16 cellular contexts compared by ENCODE assay signal in the genomic region with DNA sequence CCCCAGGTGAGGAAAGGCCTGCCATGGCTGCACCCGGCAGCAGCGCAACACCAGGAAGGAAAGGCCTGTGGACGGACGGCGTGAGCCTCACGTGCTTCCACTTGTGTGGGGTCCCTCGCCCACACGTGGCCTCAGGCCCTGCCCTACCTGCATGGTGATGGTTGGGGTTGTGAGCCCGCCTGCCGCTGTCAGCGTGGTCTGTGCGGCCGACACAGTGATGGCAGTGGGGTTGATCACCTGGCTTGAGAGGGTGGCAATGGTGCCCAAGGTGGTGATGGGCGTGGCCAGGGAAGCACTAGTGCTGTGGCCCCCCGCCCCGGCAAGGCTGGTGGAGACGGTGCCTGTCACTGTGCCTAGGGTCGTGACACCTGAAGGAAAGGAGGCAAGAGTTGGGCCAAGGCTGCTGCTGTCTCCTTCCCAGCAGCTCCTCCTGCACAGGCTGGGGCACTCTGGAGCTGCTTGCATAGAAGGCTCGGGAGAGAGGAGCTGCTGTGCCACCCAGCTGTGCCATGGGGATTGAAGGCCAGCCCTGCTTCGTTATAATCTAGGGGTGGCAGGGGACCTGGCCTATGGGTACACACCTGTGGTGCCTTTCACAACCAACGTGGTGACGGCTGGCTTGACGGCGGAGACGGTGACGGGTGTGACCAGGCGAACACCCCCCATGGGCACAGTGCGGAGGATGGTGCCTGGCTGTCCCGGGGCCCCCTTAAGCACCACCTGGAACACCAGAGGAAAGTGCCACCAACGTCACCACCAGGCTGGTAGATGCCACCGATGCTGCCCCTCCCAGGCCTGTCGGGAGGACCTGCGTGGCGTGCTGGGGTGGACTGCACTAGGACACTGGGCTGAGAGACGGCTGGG. TPM values are rescaled to one million over a fixed set of nuclear protein-coding genes. Genes with fewer than 3 reads are reported as not detected.
DNase-seq lines count a peak whose midpoint lies in the region; ATAC-seq and TF ChIP-seq lines count a peak whose summit lies in the region.
"Had no signal": no experiment of that assay in that cellular context is flagged by ENCODE, and none has a peak within 500 bp of the region (broad histone marks: within the 10 kb centered on the region; RNA-seq: fewer than 3 reads in every experiment).

No MANE protein-coding gene starts in this region.

- CTCF ChIA-PET in HEK293 (lab: Yijun Ruan, JAX) = interaction anchor here (0.9 to 1.0 kb wide), 2 partner anchors 9 to 33 kb away, joined by 3 read pairs; no protein-coding TSS in a partner anchor

- TF ChIP-seq CTCF in HEK293 (tag by site-specific recombination; IDR thresholded peaks at IDR 0.05) = no peak

- no peaks in the 10 kb centered on the region for H3K27me3 Mint-ChIP-seq in T-helper 17 cell
- H3K27me3 Mint-ChIP-seq: CD4-positive, CD25-positive, alpha-beta regulatory T cell had no signal

- peaks cover 0 to 10% of the 10 kb centered on the region in 2 donors for H3K27me3 ChIP-seq in muscle layer of colon (ENCODE audit: control insufficient read depth in 1 of 2, insufficient read depth in 2 of 2, low read length in 2 of 2)
- H3K27me3 ChIP-seq: MG63 had no signal

- no peak for ATAC-seq in T-helper 17 cell
- no peak for ATAC-seq in HG03342 (IDR thresholded peaks at IDR 0.05; ENCODE audit: unreplicated experiment)
- ATAC-seq: GM23338 had no signal

- H3K36me3 Mint-ChIP-seq in T-helper 17 cell (ENCODE audit: low read depth) = no peaks in the 10 kb centered on the region

- H3K27ac ChIP-seq in HEK293 (ENCODE audit: extremely low read depth, low read depth, low read length) (no peak overlapping the region), muscle layer of colon (ENCODE audit: low read depth, low read length) (peak overlapping the region; percentile 52)
- H3K27ac ChIP-seq: PC-9 had no signal

- H3K4me1 ChIP-seq in HEK293 (ENCODE audit: control insufficient read depth, insufficient read depth, low read length) (no peaks in the 10 kb centered on the region; the same call in 1 of the 2 replicates), muscle layer of colon (ENCODE audit: insufficient read depth, low read length) (peaks cover 4% of the 10 kb centered on the region)

- no peak overlapping the region for H3K4me3 Mint-ChIP-seq in T-helper 17 cell
- H3K4me3 Mint-ChIP-seq: CD4-positive, CD25-positive, alpha-beta regulatory T cell; GM23338; HFFc6 had no signal

- POLR2A ChIA-PET in HEK293 (lab: Yijun Ruan, JAX) = interaction anchor here (1.2 kb wide), 1 partner anchor 15 kb away, joined by 3 read pairs; no protein-coding TSS in a partner anchor

- peak overlapping the region; percentile 54 for H3K27ac Mint-ChIP-seq in T-helper 17 cell
- H3K27ac Mint-ChIP-seq: CD4-positive, CD25-positive, alpha-beta regulatory T cell; GM23338; HFFc6 had no signal

- H3K4me3 ChIP-seq in HEK293 (ENCODE audit: low read depth, low read length) (no peak overlapping the region), muscle layer of colon (ENCODE audit: low read depth in 1 of 2, low read length in 2 of 2) (no peak overlapping the region)
- H3K4me3 ChIP-seq: GM23338, MG63, PC-9 had no signal

- DNase-seq in T-helper 17 cell (no peak), NCI-H69 (lab: John Stamatoyannopoulos, UW) (no peak), NCI-H187 (lab: John Stamatoyannopoulos, UW) (no peak)
- DNase-seq: ACHN; Calu3; CD4-positive, CD25-positive, alpha-beta regulatory T cell; DMS79; HFFc6; MG63; NCI-H1092 treated with DMSO at 0.1 percent for 48 hours; NCI-H1694 treated with DMSO at 0.1 percent for 48 hours; PC-9 had no signal

- H3K36me3 ChIP-seq in HEK293 (ENCODE audit: control insufficient read depth in 2 of 2, insufficient read depth in 1 of 2, low read length in 2 of 2) (peaks cover 30 to 100% of the 10 kb centered on the region in 2 experiments), muscle layer of colon (ENCODE audit: insufficient read depth, low read length) (peaks cover 58% of the 10 kb centered on the region)

- H3K9ac ChIP-seq in muscle layer of colon (ENCODE audit: low read length) = no peak overlapping the region

- peaks cover 4% of the 10 kb centered on the region for H3K4me1 Mint-ChIP-seq in T-helper 17 cell
- H3K4me1 Mint-ChIP-seq: GM23338 had no signal

- H3K9me3 ChIP-seq in HEK293 (ENCODE audit: control insufficient read depth, insufficient read depth, low read depth, low read length) (no peaks in the 10 kb centered on the region), T-helper 17 cell (ENCODE audit: control insufficient read depth, low read length, poor library complexity, severe bottlenecking) (no peaks in the 10 kb centered on the region), muscle layer of colon (ENCODE audit: low read length) (no peaks in the 10 kb centered on the region)
- H3K9me3 ChIP-seq: MG63 had no signal

TF ChIP-seq in HEK293, 187 proteins besides CTCF, POLR2A, EP300 and RAD21:
- TF ChIP-seq KLF8 (tag by site-specific recombination; IDR thresholded peaks at IDR 0.05) (peak; percentile 31; the same call in 1 of the 2 replicates), ZNF140 (tag by site-specific recombination; IDR thresholded peaks at IDR 0.05) (no peak), KLF1 (tag by site-specific recombination; IDR thresholded peaks at IDR 0.05) (no peak), HOXC10 (CRISPR knock-in tag; IDR thresholded peaks at IDR 0.05) (0 out of 2 replicates have a peak, but pooled peaks have one; percentile 55), KLF9 (tag by site-specific recombination; IDR thresholded peaks at IDR 0.05; ENCODE audit: low read depth) (0 out of 2 replicates have a peak, but pooled peaks have one; percentile 20)
- TF ChIP-seq, protein P1, sequence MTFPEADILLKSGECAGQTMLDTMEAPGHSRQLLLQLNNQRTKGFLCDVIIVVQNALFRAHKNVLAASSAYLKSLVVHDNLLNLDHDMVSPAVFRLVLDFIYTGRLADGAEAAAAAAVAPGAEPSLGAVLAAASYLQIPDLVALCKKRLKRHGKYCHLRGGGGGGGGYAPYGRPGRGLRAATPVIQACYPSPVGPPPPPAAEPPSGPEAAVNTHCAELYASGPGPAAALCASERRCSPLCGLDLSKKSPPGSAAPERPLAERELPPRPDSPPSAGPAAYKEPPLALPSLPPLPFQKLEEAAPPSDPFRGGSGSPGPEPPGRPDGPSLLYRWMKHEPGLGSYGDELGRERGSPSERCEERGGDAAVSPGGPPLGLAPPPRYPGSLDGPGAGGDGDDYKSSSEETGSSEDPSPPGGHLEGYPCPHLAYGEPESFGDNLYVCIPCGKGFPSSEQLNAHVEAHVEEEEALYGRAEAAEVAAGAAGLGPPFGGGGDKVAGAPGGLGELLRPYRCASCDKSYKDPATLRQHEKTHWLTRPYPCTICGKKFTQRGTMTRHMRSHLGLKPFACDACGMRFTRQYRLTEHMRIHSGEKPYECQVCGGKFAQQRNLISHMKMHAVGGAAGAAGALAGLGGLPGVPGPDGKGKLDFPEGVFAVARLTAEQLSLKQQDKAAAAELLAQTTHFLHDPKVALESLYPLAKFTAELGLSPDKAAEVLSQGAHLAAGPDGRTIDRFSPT (tag by site-specific recombination; IDR thresholded peaks at IDR 0.05) = peak; percentile 71
TF ChIP-seq in HEK293: peak in this region for 4.

RNA-seq across cellular contexts. Expression of a gene that starts 11.8 kb away (rescaled TPM):
- total RNA-seq in T-helper 17 cell = 10 to 100 TPM in 1 of 2 donors, 1 to 10 TPM in 1; 8.8 to 11.5 TPM

RNA-seq across cellular contexts. Expression of a gene that starts 15.3 kb away (rescaled TPM):
- 10 to 100 TPM; 65.7 to 65.8 TPM for total RNA-seq in T-helper 17 cell

RNA-seq across cellular contexts. Expression of a gene that starts 16.3 kb away (rescaled TPM):
- 1 to 10 TPM; 2.4 to 3.0 TPM for total RNA-seq in T-helper 17 cell

RNA-seq across cellular contexts. Expression of a gene that starts 21.4 kb away (rescaled TPM):
- 10 to 100 TPM; 42.8 to 48.5 TPM for total RNA-seq in T-helper 17 cell

RNA-seq across cellular contexts. Expression of a gene that starts 30.2 kb away (rescaled TPM):
- 100 to 1,000 TPM; 374 to 404 TPM for total RNA-seq in T-helper 17 cell
